10 cellular contexts compared by ENCODE assay signal in the genomic region with DNA sequence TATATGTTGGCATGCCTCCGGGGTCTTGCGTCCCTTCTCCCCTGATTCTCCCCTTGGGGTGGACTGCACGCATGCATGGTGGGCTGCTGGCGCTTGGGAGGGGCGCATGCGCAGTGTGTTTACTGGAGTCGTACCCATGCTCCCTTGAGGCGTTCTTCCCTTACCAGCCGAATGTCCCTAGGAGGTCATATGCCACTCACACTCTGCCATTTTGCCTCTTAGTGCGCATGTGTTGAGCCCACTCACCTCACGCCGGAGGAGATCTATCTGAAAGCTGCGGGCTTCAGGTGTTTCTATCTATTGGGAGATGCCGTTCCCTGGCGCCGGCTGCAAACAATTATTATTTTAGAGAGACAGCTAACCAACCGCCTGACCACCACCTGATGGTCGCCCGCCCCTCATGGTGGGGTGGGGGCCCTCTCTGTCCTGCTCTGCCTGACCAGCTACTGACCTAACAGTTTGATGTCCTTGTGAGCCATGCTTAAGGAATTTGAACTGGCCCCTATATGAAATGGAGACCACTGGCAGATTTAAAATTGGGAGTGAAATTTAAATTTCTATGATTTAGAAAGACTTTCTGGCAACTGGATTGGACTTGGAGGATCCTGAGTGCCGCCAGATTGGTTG.
A peak's percentile ranks its signal among the peaks of the same experiment; 100 is the strongest.
DNase-seq lines count a peak whose midpoint lies in the region; ATAC-seq, FAIRE-seq and TF ChIP-seq lines count a peak whose summit lies in the region.
"Had no signal": no experiment of that assay in that cellular context is flagged by ENCODE, and none has a peak within 500 bp of the region (broad histone marks: within the 10 kb centered on the region; RNA-seq: fewer than 3 reads in every experiment).

No MANE protein-coding gene starts in this region.

- no peak for FAIRE-seq in HepG2 (lab: Jason Lieb, UNC)
- FAIRE-seq in bronchial epithelial cell (lab: Jason Lieb, UNC), result peak; percentile 52

- POLR2A ChIA-PET in HepG2 (lab: Yijun Ruan, JAX), result no interaction called here

- CTCF ChIA-PET in HepG2 (lab: Yijun Ruan, JAX; ENCODE audit: low intra/inter-chr PET ratio, low total read pairs), result interaction anchor here (1.2 to 1.5 kb wide), 2 partner anchors 37 to 575 kb away, joined by 7 to 17 read pairs; no protein-coding TSS in a partner anchor

- no peaks in the 10 kb centered on the region for H3K9me3 ChIP-seq in HepG2 (ENCODE audit: low read length)
- no peaks in the 10 kb centered on the region for H3K9me3 ChIP-seq in right lobe of liver

- BruUV-seq in HepG2 (replicated peaks; lab: Mats Ljungman, UMichigan), result no TSS peak

- H3K79me2 ChIP-seq in HepG2 (ENCODE audit: insufficient read depth, low read length), result no peaks in the 10 kb centered on the region

- intact Hi-C loops in HepG2 (cut with micrococcal nuclease; ENCODE audit: unreplicated experiment) (loop anchor here (1.0 to 5.0 kb wide), 8 partner anchors 14 to 1890 kb away; partner anchors contain the start of gene ID2), right lobe of liver (cut with DNase I) (no loop called here)

- in situ Hi-C loops in HepG2 (cut with HindIII; ENCODE audit: extremely low pct_ligation_motif_present, low pct_unique_long_range_greater_than_20kb) (no loop called here), brain microvascular endothelial cell (cut with HindIII; ENCODE audit: low pct_ligation_motif_present, low sequenced_read_pairs) (no loop called here)

- no peak for DNase-seq in HepG2 (ENCODE audit: low spot score)
- no peak for DNase-seq in right lobe of liver
- peak; percentile 23 for DNase-seq in HS-5 (ENCODE audit: low read depth)
- no peak for DNase-seq in bronchial epithelial cell (ENCODE audit: low read depth)
- DNase-seq in NCI-H510A (lab: John Stamatoyannopoulos, UW), result no peak
- no peak for DNase-seq in brain microvascular endothelial cell
- no peak for DNase-seq in EL
- DNase-seq in NCI-H2171 (lab: John Stamatoyannopoulos, UW), result no peak

- no peak overlapping the region for H3K9ac ChIP-seq in HepG2 (ENCODE audit: insufficient read depth, low read depth, low read length)

- TF ChIP-seq RAD21 in HepG2 (CRISPR knock-in tag; IDR thresholded peaks at IDR 0.05), result no peak

- ATAC-seq in HepG2, result peak; percentile 44
- no peak for ATAC-seq in right lobe of liver

- H3K4me3 ChIP-seq in HepG2 (replicated peaks in 1 of 3; ENCODE audit: insufficient read depth in 1 of 3, low read depth in 2 of 3, low read length in 3 of 3) (no peak overlapping the region), right lobe of liver (no peak overlapping the region), bronchial epithelial cell (ENCODE audit: low read depth, low read length) (no peak overlapping the region), brain microvascular endothelial cell (ENCODE audit: low read depth, low read length) (no peak overlapping the region)
- H3K4me3 ChIP-seq: BLaER1 treated with 17β-estradiol and CSF1 and Interleukin-3, amounts not matched to agents 10 nM and 100 nM; cardiac muscle cell had no signal

- TF ChIP-seq POLR2A in HepG2 (IDR thresholded peaks at IDR 0.05; ENCODE audit: insufficient read depth in 1 of 2, low read depth in 2 of 2, low read length in 2 of 2), result no peak
- no peak for TF ChIP-seq POLR2A in right lobe of liver (IDR thresholded peaks at IDR 0.05)

- WGBS in HepG2 (ENCODE audit: low lambda C conversion rate), result 61% methylated on average over 20 of the region's 20 CpGs
- WGBS in right lobe of liver (ENCODE audit: insufficient coverage, low coverage, low lambda C conversion rate, missing lambda C conversion rate), result 65% methylated on average over 11 of the region's 20 CpGs

- H3K27me3 ChIP-seq in HepG2 (ENCODE audit: control insufficient read depth in 1 of 2, insufficient read depth in 2 of 2, low read length in 2 of 2) (no peaks in the 10 kb centered on the region), right lobe of liver (no peaks in the 10 kb centered on the region), bronchial epithelial cell (ENCODE audit: control insufficient read depth, insufficient read depth, low read length) (no peaks in the 10 kb centered on the region), brain microvascular endothelial cell (replicated peaks) (no peaks in the 10 kb centered on the region)
- H3K27me3 ChIP-seq: BLaER1 treated with 17β-estradiol and CSF1 and Interleukin-3, amounts not matched to agents 10 nM and 100 nM; cardiac muscle cell had no signal

- no peak for TF ChIP-seq CTCF in HepG2 (CRISPR knock-in tag; IDR thresholded peaks at IDR 0.05)
- TF ChIP-seq CTCF in right lobe of liver (IDR thresholded peaks at IDR 0.05), result no peak
- no peak for TF ChIP-seq CTCF in bronchial epithelial cell (IDR thresholded peaks at IDR 0.05; ENCODE audit: insufficient read depth, low read length, severe bottlenecking)
- no peak for TF ChIP-seq CTCF in brain microvascular endothelial cell (IDR thresholded peaks at IDR 0.05; ENCODE audit: low read depth, low read length, missing control alignments)

- peaks cover 5% of the 10 kb centered on the region for H3K4me1 ChIP-seq in HepG2 (ENCODE audit: insufficient read depth, low read length)
- no peaks in the 10 kb centered on the region for H3K4me1 ChIP-seq in right lobe of liver

- TF ChIP-seq EP300 in HepG2 (IDR thresholded peaks at IDR 0.05; ENCODE audit: low read depth in 2 of 2, low read length in 2 of 2) (no peak), HepG2 (CRISPR knock-in tag; IDR thresholded peaks at IDR 0.05; ENCODE audit: borderline replicate concordance) (no peak)

- H3K4me2 ChIP-seq in HepG2 (ENCODE audit: low read depth, low read length), result no peak overlapping the region

- H3K27ac ChIP-seq in HepG2 (ENCODE audit: extremely low read length, insufficient read depth, low read length) (no peak overlapping the region), right lobe of liver (no peak overlapping the region), brain microvascular endothelial cell (no peak overlapping the region)
- H3K27ac ChIP-seq: cardiac muscle cell had no signal

- H4K20me1 ChIP-seq in HepG2 (ENCODE audit: insufficient read depth, low read length), result no peaks in the 10 kb centered on the region
- H4K20me1 ChIP-seq: BLaER1 treated with 17β-estradiol and CSF1 and Interleukin-3, amounts not matched to agents 10 nM and 100 nM had no signal

- no peaks in the 10 kb centered on the region for H3K36me3 ChIP-seq in HepG2 (replicated peaks in 1 of 2; ENCODE audit: control insufficient read depth in 1 of 2, insufficient read depth in 2 of 2, low read length in 2 of 2)
- no peaks in the 10 kb centered on the region for H3K36me3 ChIP-seq in right lobe of liver
- no peaks in the 10 kb centered on the region for H3K36me3 ChIP-seq in bronchial epithelial cell (ENCODE audit: control insufficient read depth, insufficient read depth, low read length)
- no peaks in the 10 kb centered on the region for H3K36me3 ChIP-seq in brain microvascular endothelial cell (replicated peaks)
- H3K36me3 ChIP-seq: BLaER1 treated with 17β-estradiol and CSF1 and Interleukin-3, amounts not matched to agents 10 nM and 100 nM; cardiac muscle cell had no signal

- no peak overlapping the region for H2AFZ ChIP-seq in HepG2 (ENCODE audit: low read length)

TF ChIP-seq in HepG2, 621 proteins besides CTCF, POLR2A, EP300 and RAD21:
- TF ChIP-seq ZNF501 (CRISPR knock-in tag; IDR thresholded peaks at IDR 0.05), result 0 out of 2 replicates have a peak, but pooled peaks have one; percentile 43
- 0 out of 2 replicates have a peak, but pooled peaks have one; percentile 35 for TF ChIP-seq ZNF790 (CRISPR knock-in tag; IDR thresholded peaks at IDR 0.05; ENCODE audit: borderline replicate concordance)
- no peak for TF ChIP-seq ATF7 (IDR thresholded peaks at IDR 0.05)
- TF ChIP-seq ATF7 (CRISPR knock-in tag; IDR thresholded peaks at IDR 0.05), result no peak
